8 cellular contexts compared by ENCODE assay signal in the genomic region with DNA sequence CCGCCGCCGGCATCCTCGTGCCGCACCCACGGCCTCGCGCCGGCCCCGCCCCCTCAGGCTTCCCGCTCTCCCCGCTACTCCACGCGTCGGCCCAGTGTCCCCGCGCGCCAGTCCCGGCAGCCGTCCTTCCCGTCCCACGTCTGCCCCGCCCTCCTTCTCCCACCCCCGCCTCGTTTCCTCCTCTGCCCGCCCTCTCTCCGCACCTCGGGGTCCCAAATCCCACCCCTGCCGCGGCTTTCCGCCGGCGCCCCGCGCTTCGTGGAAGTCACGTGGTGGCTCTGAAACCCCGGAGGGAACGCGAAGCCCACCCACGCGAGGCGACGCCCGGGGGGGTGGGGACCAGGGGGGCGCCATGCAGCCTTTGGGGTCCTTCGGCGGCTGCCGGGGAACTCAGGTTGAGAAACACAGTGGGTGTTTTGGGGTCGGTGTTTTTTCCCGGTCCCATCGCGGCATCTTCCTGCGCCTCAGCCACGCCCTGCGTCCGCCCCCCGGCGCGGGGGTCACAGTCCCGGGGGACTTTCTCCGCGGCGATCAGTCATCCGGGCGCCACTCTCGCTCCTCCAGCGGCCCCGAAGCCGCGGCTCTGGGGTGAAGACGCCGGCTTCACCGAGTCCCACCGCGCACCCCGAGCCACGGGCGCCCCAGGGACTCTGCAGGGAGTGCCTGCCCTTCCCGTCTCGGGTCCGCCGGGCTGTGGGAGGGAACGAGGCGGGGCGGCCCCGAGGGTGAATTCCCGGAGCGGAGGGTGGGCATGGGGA. TPM values are rescaled to one million over a fixed set of nuclear protein-coding genes. Genes with fewer than 3 reads are reported as not detected.
DNase-seq lines count a peak whose midpoint lies in the region; ATAC-seq and TF ChIP-seq lines count a peak whose summit lies in the region.

A gene with protein sequence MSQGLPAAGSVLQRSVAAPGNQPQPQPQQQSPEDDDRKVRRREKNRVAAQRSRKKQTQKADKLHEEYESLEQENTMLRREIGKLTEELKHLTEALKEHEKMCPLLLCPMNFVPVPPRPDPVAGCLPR (minus strand): TSS at position 2 of the 758 bp plus-strand sequence. CDS start 78 bp downstream, outside the sequence.

- POLR2A ChIA-PET in A673 (lab: Charles Lee; ENCODE audit: low non-redundant PET): no interaction called here

- no TSS peak for BruUV-seq in A673 (replicated peaks; lab: Mats Ljungman, UMichigan)

- intact Hi-C loops in A673 (cut with micrococcal nuclease; ENCODE audit: unreplicated experiment): no loop called here

- CTCF ChIA-PET in A673 (lab: Charles Lee): interaction anchor here (1.0 kb wide), 1 partner anchor 35 kb away, joined by 3 read pairs; no protein-coding TSS in a partner anchor

- H3K27ac ChIP-seq in A673 (ENCODE audit: low read depth, low read length, poor library complexity, severe bottlenecking): no peak within 1 kb of the TSS

- H3K4me1 ChIP-seq in A673 (ENCODE audit: insufficient read depth, low read length, poor library complexity, severe bottlenecking): peaks cover 18% of the 10 kb centered on the region

- peaks cover 27% of the 10 kb centered on the region for H3K36me3 Mint-ChIP-seq in stimulated activated naive CD8-positive, alpha-beta T cell treated with anti-CD3 and anti-CD28 coated beads, Interleukin-15, Interleukin-2, amounts not matched to agents 100 ng/mL and 50 ng/mL, for 24 hours (ENCODE audit: low read depth)

- peaks cover 28% of the 10 kb centered on the region for H3K27me3 ChIP-seq in A673 (replicated peaks; ENCODE audit: insufficient read depth, low read depth, low read length, poor library complexity)

- ATAC-seq in GM19043 (IDR thresholded peaks at IDR 0.05; ENCODE audit: low read depth, unreplicated experiment): peak; percentile 16
- no peak for ATAC-seq in HG03520 (IDR thresholded peaks at IDR 0.05; ENCODE audit: unreplicated experiment)

- peak within 1 kb of the TSS; percentile 94 for H3K27ac Mint-ChIP-seq in stimulated activated naive CD8-positive, alpha-beta T cell treated with anti-CD3 and anti-CD28 coated beads, Interleukin-15, Interleukin-2, amounts not matched to agents 100 ng/mL and 50 ng/mL, for 24 hours

- peak within 1 kb of the TSS; percentile 85 for H3K4me3 Mint-ChIP-seq in stimulated activated naive CD8-positive, alpha-beta T cell treated with anti-CD3 and anti-CD28 coated beads, Interleukin-15, Interleukin-2, amounts not matched to agents 100 ng/mL and 50 ng/mL, for 24 hours

- peaks cover 4% of the 10 kb centered on the region for H3K27me3 Mint-ChIP-seq in stimulated activated naive CD8-positive, alpha-beta T cell treated with anti-CD3 and anti-CD28 coated beads, Interleukin-15, Interleukin-2, amounts not matched to agents 100 ng/mL and 50 ng/mL, for 24 hours

- no peaks in the 10 kb centered on the region for H3K36me3 ChIP-seq in A673 (ENCODE audit: insufficient read depth, low read length, poor library complexity, severe bottlenecking)

- H3K9me3 ChIP-seq in A673 (ENCODE audit: low read depth, low read length, poor library complexity, severe bottlenecking): no peaks in the 10 kb centered on the region

- no peak for TF ChIP-seq CTCF in A673 (conservative IDR thresholded peaks at IDR 0.05; ENCODE audit: low read depth, low read length)

- H3K9me3 Mint-ChIP-seq in stimulated activated naive CD8-positive, alpha-beta T cell treated with anti-CD3 and anti-CD28 coated beads, Interleukin-15, Interleukin-2, amounts not matched to agents 100 ng/mL and 50 ng/mL, for 24 hours: no peaks in the 10 kb centered on the region

- peaks cover 76% of the 10 kb centered on the region for H3K4me1 Mint-ChIP-seq in stimulated activated naive CD8-positive, alpha-beta T cell treated with anti-CD3 and anti-CD28 coated beads, Interleukin-15, Interleukin-2, amounts not matched to agents 100 ng/mL and 50 ng/mL, for 24 hours (ENCODE audit: low read depth)

- DNase-seq in A673 (ENCODE audit: low spot score): peak; percentile 65
- DNase-seq in HK-2 (ENCODE audit: unreplicated experiment): peak; percentile 53
- peak; percentile 33 for DNase-seq in activated CD4-positive, alpha-beta T cell treated with anti-CD3 and anti-CD28 coated beads, Interleukin-2, amount 50 U/mL, for 1 hour
- peak; percentile 33 for DNase-seq in effector CD4-positive, alpha-beta T cell
- peak; percentile 16 for DNase-seq in mucosa of gallbladder (ENCODE audit: low spot score)

- peak within 1 kb of the TSS; percentile 49 for H3K4me3 ChIP-seq in A673 (ENCODE audit: low read depth, low read length, poor library complexity, severe bottlenecking)

RNA-seq across cellular contexts. Expression of the gene that starts here (rescaled TPM):
- 4.1 and 6.9 TPM in 2 replicates for total RNA-seq in A673 (2021)
- total RNA-seq in mucosa of gallbladder: 4.2 TPM
